10 cellular contexts compared by ENCODE assay signal in genomic region chr22:50759597-50760341, GRCh38. TPM values are rescaled to one million over a fixed set of nuclear protein-coding genes. Genes with fewer than 3 reads are reported as not detected.
DNase-seq lines count a peak whose midpoint lies in the region; ATAC-seq, FAIRE-seq and TF ChIP-seq lines count a peak whose summit lies in the region.
"Not testable (repeated sequence)": the region's sequence is repeated elsewhere in the genome, so short reads cannot be mapped to it uniquely, and the experiment has no call there.
"Had no signal": no experiment of that assay in that cellular context is flagged by ENCODE, and none has a peak within 500 bp of the region (broad histone marks: within the 10 kb centered on the region; RNA-seq: fewer than 3 reads in every experiment).

No MANE protein-coding gene starts in this region.

- H4K20me1 ChIP-seq in Karpas-422 (ENCODE audit: insufficient read depth, low read depth, low read length); mammary epithelial cell (ENCODE audit: insufficient read depth, low read length); HepG2 (ENCODE audit: insufficient read depth, low read length): not testable (repeated sequence)

- H3K9ac ChIP-seq in Karpas-422 (ENCODE audit: low read length); mammary epithelial cell (ENCODE audit: insufficient read depth, low read length); HepG2 (ENCODE audit: insufficient read depth, low read depth, low read length): not testable (repeated sequence)

- in situ Hi-C loops in mammary epithelial cell (cut with MboI; ENCODE audit: low sequenced_read_pairs in 2 of 2); HepG2 (cut with HindIII; ENCODE audit: extremely low pct_ligation_motif_present, low pct_unique_long_range_greater_than_20kb): not testable (repeated sequence)

- not testable (repeated sequence) for H3K4me2 ChIP-seq in Karpas-422 (ENCODE audit: low read depth, low read length, poor library complexity, severe bottlenecking); mammary epithelial cell (ENCODE audit: insufficient read depth, low read depth, low read length); HepG2 (ENCODE audit: low read depth, low read length)

- FAIRE-seq in TTC549 (lab: Jason Lieb, UNC) = peak; percentile 56
- not testable (repeated sequence) for FAIRE-seq in HepG2 (lab: Jason Lieb, UNC)

- not testable (repeated sequence) for ATAC-seq in HepG2

- not testable (repeated sequence) for H3K27ac ChIP-seq in Karpas-422 (ENCODE audit: low read length); mammary epithelial cell (ENCODE audit: insufficient read depth, low read depth, low read length); HepG2 (ENCODE audit: extremely low read length, insufficient read depth, low read length)

- not testable (repeated sequence) for BruUV-seq in mammary epithelial cell (replicated peaks; lab: Mats Ljungman, UMichigan); HepG2 (replicated peaks; lab: Mats Ljungman, UMichigan)

- not testable (repeated sequence) for H3K79me2 ChIP-seq in Karpas-422 (ENCODE audit: low read length); mammary epithelial cell (ENCODE audit: insufficient read depth, low read length); HepG2 (ENCODE audit: insufficient read depth, low read length)

- H3K4me1 ChIP-seq in Karpas-422 (ENCODE audit: low read length) = peaks cover 14% of the 10 kb centered on the region
- not testable (repeated sequence) for H3K4me1 ChIP-seq in mammary epithelial cell (ENCODE audit: insufficient read depth, low read length); HepG2 (ENCODE audit: insufficient read depth, low read length)

- TF ChIP-seq CTCF in mammary epithelial cell (conservative IDR thresholded peaks at IDR 0.05 in 1 of 2, IDR thresholded peaks at IDR 0.05 in 1 of 2; ENCODE audit: extremely low read depth in 1 of 2, insufficient read depth in 1 of 2, low read depth in 1 of 2, low read length in 2 of 2); fibroblast of mammary gland (conservative IDR thresholded peaks at IDR 0.05; ENCODE audit: control insufficient read depth, insufficient read depth, low read depth, low read length); HepG2 (CRISPR knock-in tag; IDR thresholded peaks at IDR 0.05): not testable (repeated sequence)

- intact Hi-C loops in mammary epithelial cell (cut with micrococcal nuclease); HepG2 (cut with micrococcal nuclease; ENCODE audit: unreplicated experiment): not testable (repeated sequence)

- not testable (repeated sequence) for H3K4me3 ChIP-seq in Karpas-422 (ENCODE audit: low read length); mammary epithelial cell (replicated peaks in 1 of 3; ENCODE audit: insufficient read depth in 1 of 3, low read depth in 2 of 3, low read length in 3 of 3); fibroblast of mammary gland (ENCODE audit: control insufficient read depth, low read depth, low read length); HepG2 (replicated peaks in 1 of 3; ENCODE audit: insufficient read depth in 1 of 3, low read depth in 2 of 3, low read length in 3 of 3)

- 14% methylated on average over 10 of the region's 10 CpGs for WGBS in mammary epithelial cell (ENCODE audit: low coverage, missing lambda C conversion rate)
- WGBS in HepG2 (ENCODE audit: low lambda C conversion rate) = 44% methylated on average over 9 of the region's 10 CpGs

- dilution Hi-C loops in mammary epithelial cell (cut with HindIII; ENCODE audit: low sequenced_read_pairs) = not testable (repeated sequence)

- TF ChIP-seq EP300 in HepG2 (IDR thresholded peaks at IDR 0.05; ENCODE audit: low read depth in 2 of 2, low read length in 2 of 2); HepG2 (CRISPR knock-in tag; IDR thresholded peaks at IDR 0.05; ENCODE audit: borderline replicate concordance): not testable (repeated sequence)

- not testable (repeated sequence) for H3K9me3 ChIP-seq in Karpas-422 (ENCODE audit: low read length); mammary epithelial cell (replicated peaks; ENCODE audit: insufficient read depth, low read length); HepG2 (ENCODE audit: low read length)

- CTCF ChIA-PET in mammary epithelial cell (lab: Charles Lee; ENCODE audit: low non-redundant PET); HepG2 (lab: Yijun Ruan, JAX; ENCODE audit: low intra/inter-chr PET ratio, low total read pairs): not testable (repeated sequence)

- not testable (repeated sequence) for H3K9me2 ChIP-seq in Karpas-422 (replicated peaks; ENCODE audit: insufficient read depth, low read length)

- TF ChIP-seq POLR2A in HepG2 (IDR thresholded peaks at IDR 0.05; ENCODE audit: insufficient read depth in 1 of 2, low read depth in 2 of 2, low read length in 2 of 2) = not testable (repeated sequence)

- POLR2A ChIA-PET in HepG2 (lab: Yijun Ruan, JAX) = interaction anchor here (1.0 kb wide), 1 partner anchor 60 kb away, joined by 5 read pairs; no protein-coding TSS in a partner anchor

- TF ChIP-seq RAD21 in HepG2 (CRISPR knock-in tag; IDR thresholded peaks at IDR 0.05) = not testable (repeated sequence)

- H3K36me3 ChIP-seq in Karpas-422 (ENCODE audit: insufficient read depth, low read length); mammary epithelial cell (ENCODE audit: insufficient read depth, low read length); HepG2 (replicated peaks in 1 of 2; ENCODE audit: control insufficient read depth in 1 of 2, insufficient read depth in 2 of 2, low read length in 2 of 2): not testable (repeated sequence)

- DNase-seq in EL = peak; percentile 63
- DNase-seq in Karpas-422 = peak; percentile 52
- DNase-seq in NCI-H82 (lab: John Stamatoyannopoulos, UW) = peak; percentile 8
- DNase-seq in mammary epithelial cell = peak; percentile 79
- DNase-seq in fibroblast of mammary gland (ENCODE audit: low read depth) = peak; percentile 73
- DNase-seq in HepG2 (ENCODE audit: low spot score) = peak; percentile 34

- H3K27me3 ChIP-seq in Karpas-422 (ENCODE audit: low read length); mammary epithelial cell (ENCODE audit: insufficient read depth, low read length); HepG2 (ENCODE audit: control insufficient read depth in 1 of 2, insufficient read depth in 2 of 2, low read length in 2 of 2): not testable (repeated sequence)

- not testable (repeated sequence) for H2AFZ ChIP-seq in Karpas-422 (ENCODE audit: low read length); mammary epithelial cell (ENCODE audit: low read depth, low read length); HepG2 (ENCODE audit: low read length)

RNA-seq across cellular contexts. Expression of gene ACR, which starts 21.8 kb away (rescaled TPM):
- not detected in 2 replicates for total RNA-seq in Karpas-422 (2014; rRNA removed; shearing (Covaris generic); ENCODE audit: low replicate concordance)
- total RNA-seq in mammary epithelial cell (not detected), HepG2 (2016; rRNA removed; fragmentation: Illumina TruSeq; extraction: Trizol) (not detected in 2 replicates)
- polyA plus RNA-seq in mammary epithelial cell (not detected), HepG2 (2011; rRNA removed) (0.15 and 0.29 TPM in 2 replicates)
- not detected for polyA minus RNA-seq in mammary epithelial cell
- not detected in 2 replicates for total RNA-seq in HepG2 (2016; cell fraction: cytosol; rRNA removed; fragmentation: Illumina TruSeq; extraction: Trizol; ENCODE audit: low read depth)
- not detected in 2 replicates for total RNA-seq in HepG2 (2016; cell fraction: insoluble cytoplasmic fraction; rRNA removed; fragmentation: Illumina TruSeq; extraction: Trizol)
- total RNA-seq in HepG2 (2016; cell fraction: membrane; rRNA removed; fragmentation: Illumina TruSeq; extraction: Trizol) = not detected in 2 replicates
- not detected in 2 replicates for total RNA-seq in HepG2 (2016; cell fraction: nucleus; rRNA removed; fragmentation: Illumina TruSeq; extraction: Trizol)
- polyA plus RNA-seq in HepG2 (2011; cell fraction: cytosol; rRNA removed) = 0.04 and 0.12 TPM in 2 replicates
- 0.51 and 0.73 TPM in 2 replicates for polyA plus RNA-seq in HepG2 (2011; cell fraction: nucleus; rRNA removed)
- polyA plus RNA-seq in HepG2 (2012) = 0.44 TPM in 1 of 2 replicates, not detected in the other
- polyA plus RNA-seq in HepG2 (2016; cell fraction: cytosol; fragmentation: Illumina TruSeq; extraction: Trizol; ENCODE audit: low read depth) = not detected in 2 replicates
- polyA plus RNA-seq in HepG2 (2016; cell fraction: insoluble cytoplasmic fraction; fragmentation: Illumina TruSeq; extraction: Trizol; ENCODE audit: low read depth) = not detected in 2 replicates
- not detected in 2 replicates for polyA plus RNA-seq in HepG2 (2016; cell fraction: membrane; fragmentation: Illumina TruSeq; extraction: Trizol; ENCODE audit: low read depth)
- polyA plus RNA-seq in HepG2 (2016; cell fraction: nucleus; fragmentation: Illumina TruSeq; extraction: Trizol; ENCODE audit: insufficient read depth, low read depth) = not detected in 2 replicates
- polyA minus RNA-seq in HepG2 (2011; rRNA and poly(A)+ RNA removed; ENCODE audit: low replicate concordance) = not detected in 2 replicates
- not detected in 2 replicates for polyA minus RNA-seq in HepG2 (2011; cell fraction: cytosol; rRNA and poly(A)+ RNA removed)
- 0.62 and 0.77 TPM in 2 replicates for polyA minus RNA-seq in HepG2 (2011; cell fraction: nucleus; rRNA and poly(A)+ RNA removed)
- total RNA-seq: activated CD8-positive, alpha-beta T cell treated with anti-CD3 and anti-CD28 coated beads, Interleukin-2, amount 10 ng/mL, durations not matched to agents 7 days and 5 days; Caco-2; natural killer cell treated with Interleukin-12 subunit alpha and Interleukin-12 subunit beta and Interleukin-15 and Interleukin-18, amount 100 ng/mL, for 72 hours had no signal

RNA-seq across cellular contexts. Expression of gene RABL2B, which starts 23.7 kb away (rescaled TPM):
- total RNA-seq in Karpas-422 (2014; rRNA removed; shearing (Covaris generic); ENCODE audit: low replicate concordance) = 26.4 and 26.8 TPM in 2 replicates
- 10 to 100 TPM; 20.8 to 28.9 TPM for total RNA-seq in mammary epithelial cell
- 32.4 TPM for polyA plus RNA-seq in mammary epithelial cell
- polyA minus RNA-seq in mammary epithelial cell = 50.6 TPM
- total RNA-seq in HepG2 (2016; rRNA removed; fragmentation: Illumina TruSeq; extraction: Trizol) = 4.9 and 8.0 TPM in 2 replicates
- 9.0 and 9.7 TPM in 2 replicates for total RNA-seq in HepG2 (2016; cell fraction: cytosol; rRNA removed; fragmentation: Illumina TruSeq; extraction: Trizol; ENCODE audit: low read depth)
- total RNA-seq in HepG2 (2016; cell fraction: insoluble cytoplasmic fraction; rRNA removed; fragmentation: Illumina TruSeq; extraction: Trizol) = 4.5 and 7.5 TPM in 2 replicates
- total RNA-seq in HepG2 (2016; cell fraction: membrane; rRNA removed; fragmentation: Illumina TruSeq; extraction: Trizol) = 5.4 and 9.1 TPM in 2 replicates
- total RNA-seq in HepG2 (2016; cell fraction: nucleus; rRNA removed; fragmentation: Illumina TruSeq; extraction: Trizol) = 12.7 and 14.3 TPM in 2 replicates
- 27.9 and 28.3 TPM in 2 replicates for polyA plus RNA-seq in HepG2 (2011; rRNA removed)
- 8.2 and 9.8 TPM in 2 replicates for polyA plus RNA-seq in HepG2 (2011; cell fraction: cytosol; rRNA removed)
- polyA plus RNA-seq in HepG2 (2011; cell fraction: nucleus; rRNA removed) = 75.3 and 87.9 TPM in 2 replicates
- polyA plus RNA-seq in HepG2 (2012) = 9.5 and 9.6 TPM in 2 replicates
- 4.1 and 6.8 TPM in 2 replicates for polyA plus RNA-seq in HepG2 (2016; cell fraction: cytosol; fragmentation: Illumina TruSeq; extraction: Trizol; ENCODE audit: low read depth)
- 11.8 and 12.5 TPM in 2 replicates for polyA plus RNA-seq in HepG2 (2016; cell fraction: insoluble cytoplasmic fraction; fragmentation: Illumina TruSeq; extraction: Trizol; ENCODE audit: low read depth)
- 8.9 and 10.0 TPM in 2 replicates for polyA plus RNA-seq in HepG2 (2016; cell fraction: membrane; fragmentation: Illumina TruSeq; extraction: Trizol; ENCODE audit: low read depth)
- 38.4 and 47.1 TPM in 2 replicates for polyA plus RNA-seq in HepG2 (2016; cell fraction: nucleus; fragmentation: Illumina TruSeq; extraction: Trizol; ENCODE audit: insufficient read depth, low read depth)
- 16.1 and 22.0 TPM in 2 replicates for polyA minus RNA-seq in HepG2 (2011; rRNA and poly(A)+ RNA removed; ENCODE audit: low replicate concordance)
- 4.2 and 4.7 TPM in 2 replicates for polyA minus RNA-seq in HepG2 (2011; cell fraction: cytosol; rRNA and poly(A)+ RNA removed)
- polyA minus RNA-seq in HepG2 (2011; cell fraction: nucleus; rRNA and poly(A)+ RNA removed) = 21.5 and 23.5 TPM in 2 replicates

Comparison
In these comparisons a context has a peak if more than half of its experiments do, and no peak if none do; other contexts are left out.
1. DNase-seq: peak in every context shown above with its lines; median percentile 79 in mammary epithelial cell; 73 in fibroblast of mammary gland; 63 in EL; 52 in Karpas-422; 34 in HepG2; 8 in NCI-H82.